ENCODE assay signal across 18 cellular contexts in the genomic region with DNA sequence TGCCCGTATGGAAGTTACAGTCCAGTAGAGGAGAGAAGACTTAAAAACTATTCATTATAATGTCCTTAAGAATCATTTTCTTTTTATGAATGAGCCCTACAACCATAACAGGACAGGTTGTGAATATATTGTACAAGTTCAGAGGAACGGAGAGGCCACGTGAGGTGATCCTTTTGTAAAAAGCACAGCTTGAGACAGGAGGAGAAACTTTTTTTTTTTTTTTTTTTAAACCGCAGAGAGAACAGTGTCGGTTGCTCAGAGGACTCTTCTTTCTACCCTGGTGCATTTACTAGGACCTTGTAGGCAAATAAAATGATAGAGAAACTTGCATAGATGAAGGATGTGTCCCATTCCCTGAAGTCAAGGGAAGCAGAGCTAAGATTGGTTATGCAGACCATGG. TPM values are rescaled to one million over a fixed set of nuclear protein-coding genes. Genes with fewer than 3 reads are reported as not detected.
DNase-seq lines count a peak whose midpoint lies in the region; ATAC-seq and TF ChIP-seq lines count a peak whose summit lies in the region.
"Had no signal": no experiment of that assay in that cellular context is flagged by ENCODE, and none has a peak within 500 bp of the region (broad histone marks: within the 10 kb centered on the region; RNA-seq: fewer than 3 reads in every experiment).

No MANE protein-coding gene starts in this region.

- peak overlapping the region; percentile 39 for H3K27ac ChIP-seq in psoas muscle
- H3K27ac ChIP-seq: A549; ascending aorta; BLaER1 treated with 17β-estradiol and CSF1 and Interleukin-3, amounts not matched to agents 10 nM and 100 nM; thoracic aorta had no signal

- peaks cover 7% of the 10 kb centered on the region for H3K9me3 ChIP-seq in psoas muscle
- H3K9me3 ChIP-seq: thoracic aorta had no signal

- no peak for TF ChIP-seq CTCF in astrocyte of the cerebellum (IDR thresholded peaks at IDR 0.05; ENCODE audit: low read depth, low read length, missing control alignments)
- TF ChIP-seq CTCF in psoas muscle (IDR thresholded peaks at IDR 0.05), result no peak

- peaks cover 71% of the 10 kb centered on the region for H3K4me1 ChIP-seq in psoas muscle
- H3K4me1 ChIP-seq: A549 had no signal

- peak overlapping the region; percentile 9 for H3K27ac Mint-ChIP-seq in activated CD4-positive, alpha-beta T cell treated with anti-CD3 and anti-CD28 coated beads, Interleukin-2, amount 10 ng/mL, durations not matched to agents 24 days and 14 days

- peak in 1 of 4 donors; percentile 12 for ATAC-seq in psoas muscle
- ATAC-seq: A549 had no signal

- intact Hi-C loops in activated CD4-positive, alpha-beta T cell treated with anti-CD3 and anti-CD28 coated beads, Interleukin-2, amount 10 ng/mL, durations not matched to agents 24 days and 14 days (cut with micrococcal nuclease), result no loop called here
- intact Hi-C loops in psoas muscle (cut with DNase I), result no loop called here

- 32 to 66% (median 60%) methylated on average over 5 of the region's 5 CpGs for WGBS in psoas muscle, 3 donors

- H3K36me3 Mint-ChIP-seq in activated CD4-positive, alpha-beta T cell treated with anti-CD3 and anti-CD28 coated beads, Interleukin-2, amount 10 ng/mL, durations not matched to agents 24 days and 14 days (ENCODE audit: low read depth), result peaks cover 27% of the 10 kb centered on the region

- peak overlapping the region; percentile 18 for H3K4me3 Mint-ChIP-seq in activated CD4-positive, alpha-beta T cell treated with anti-CD3 and anti-CD28 coated beads, Interleukin-2, amount 10 ng/mL, durations not matched to agents 24 days and 14 days

- no peaks in the 10 kb centered on the region for H3K36me3 ChIP-seq in psoas muscle (ENCODE audit: insufficient read depth in 1 of 2, low read depth in 1 of 2)
- H3K36me3 ChIP-seq: ascending aorta, thoracic aorta had no signal

- in situ Hi-C loops in SK-MEL-5 (cut with HindIII; ENCODE audit: low pct_unique_long_range_greater_than_20kb, low sequenced_read_pairs) (no loop called here), astrocyte of the cerebellum (cut with HindIII; ENCODE audit: low sequenced_read_pairs) (no loop called here)

- H3K4me1 Mint-ChIP-seq in activated CD4-positive, alpha-beta T cell treated with anti-CD3 and anti-CD28 coated beads, Interleukin-2, amount 10 ng/mL, durations not matched to agents 24 days and 14 days, result peaks cover 50% of the 10 kb centered on the region

- H3K27me3 ChIP-seq in psoas muscle (ENCODE audit: insufficient read depth in 3 of 3, low read length in 2 of 3), result no peaks in the 10 kb centered on the region
- H3K27me3 ChIP-seq: ascending aorta; BLaER1 treated with 17β-estradiol and CSF1 and Interleukin-3, amounts not matched to agents 10 nM and 100 nM had no signal

- DNase-seq in activated CD4-positive, alpha-beta T cell treated with anti-CD3 and anti-CD28 coated beads, Interleukin-2, amount 10 ng/mL, durations not matched to agents 24 days and 14 days, result peak; percentile 67
- DNase-seq in activated CD4-positive, alpha-beta T cell treated with anti-CD3 and anti-CD28 coated beads for 1 hour, result no peak
- DNase-seq in SK-MEL-5 (ENCODE audit: low read depth, low spot score) (peak; percentile 26), astrocyte of the cerebellum (ENCODE audit: low read depth) (peak; percentile 22), psoas muscle (no peak), COR-L47 (lab: John Stamatoyannopoulos, UW) (no peak), NCI-H774 (lab: John Stamatoyannopoulos, UW) (no peak), cerebellar nuclear complex (lab: John Stamatoyannopoulos, UW) (no peak)
- DNase-seq: islet precursor cell, Kasumi-1, NCI-H1105 treated with DMSO at 0.1 percent for 48 hours, NCI-H82, posterior cingulate gyrus, SK-N-SH had no signal

- H3K9me3 Mint-ChIP-seq in activated CD4-positive, alpha-beta T cell treated with anti-CD3 and anti-CD28 coated beads, Interleukin-2, amount 10 ng/mL, durations not matched to agents 24 days and 14 days, result peaks cover 7% of the 10 kb centered on the region

- H3K4me3 ChIP-seq in astrocyte of the cerebellum (ENCODE audit: low read depth, low read length) (no peak overlapping the region), psoas muscle (no peak overlapping the region)
- H3K4me3 ChIP-seq: A549; ascending aorta; BLaER1 treated with 17β-estradiol and CSF1 and Interleukin-3, amounts not matched to agents 10 nM and 100 nM; thoracic aorta had no signal

- H3K27me3 Mint-ChIP-seq in activated CD4-positive, alpha-beta T cell treated with anti-CD3 and anti-CD28 coated beads, Interleukin-2, amount 10 ng/mL, durations not matched to agents 24 days and 14 days, result no peaks in the 10 kb centered on the region

RNA-seq across cellular contexts. Expression of a gene that starts 32.1 kb away (rescaled TPM):
- 60.9 and 64.9 TPM in 2 replicates for total RNA-seq in activated CD4-positive, alpha-beta T cell treated with anti-CD3 and anti-CD28 coated beads, Interleukin-2, amount 10 ng/mL, durations not matched to agents 24 days and 14 days
- total RNA-seq in SK-MEL-5 (2014; rRNA removed; shearing (Covaris generic)), result 42.6 and 43.9 TPM in 2 replicates
- polyA plus RNA-seq in SK-MEL-5 (2015; cell fraction: cytosol; rRNA removed), result 27.3 and 36.7 TPM in 2 replicates
- 44.8 and 45.7 TPM in 2 replicates for polyA plus RNA-seq in SK-MEL-5 (2015; cell fraction: nucleus; rRNA removed)
- total RNA-seq in psoas muscle, result 100 to 1,000 TPM in 1 of 4 donors, 10 to 100 TPM in 3; 79.9 to 105 (median 89.3) TPM
- polyA plus RNA-seq in psoas muscle, result 10 to 100 TPM; 21.5 to 60.8 (median 31.7) TPM

Comparison
In these comparisons a context has a peak if more than half of its experiments do, and no peak if none do; other contexts are left out.
1. DNase-seq: peak in activated CD4-positive, alpha-beta T cell treated with anti-CD3 and anti-CD28 coated beads, Interleukin-2, amount 10 ng/mL, durations not matched to agents 24 days and 14 days (single experiment), SK-MEL-5 (single experiment) and astrocyte of the cerebellum (single experiment); none in activated CD4-positive, alpha-beta T cell treated with anti-CD3 and anti-CD28 coated beads for 1 hour (single experiment), psoas muscle (0 of 2), COR-L47 (single experiment), NCI-H774 (single experiment) and cerebellar nuclear complex (0 of 2).